Comparison of ENCODE assay signal across 19 cellular contexts in genomic region chr2:145325485-145325884, GRCh38.
DNase-seq lines count a peak whose midpoint lies in the region; ATAC-seq and TF ChIP-seq lines count a peak whose summit lies in the region.
"Had no signal": no experiment of that assay in that cellular context is flagged by ENCODE, and none has a peak within 500 bp of the region (broad histone marks: within the 10 kb centered on the region; RNA-seq: fewer than 3 reads in every experiment).

No MANE protein-coding gene starts in this region.

- H3K4me1 Mint-ChIP-seq in natural killer cell treated with Interleukin-12 subunit alpha and Interleukin-12 subunit beta and Interleukin-15 and Interleukin-18, amount 100 ng/mL, for 72 hours (ENCODE audit: low read depth in 2 of 2): peaks cover 18% of the 10 kb centered on the region in 2 donors
- H3K4me1 Mint-ChIP-seq in natural killer cell (peaks cover 14 to 19% of the 10 kb centered on the region in 2 donors), T-cell (peaks cover 15 to 26% (median 18%) of the 10 kb centered on the region in 3 donors)
- peaks cover 18% of the 10 kb centered on the region for H3K4me1 Mint-ChIP-seq in CD8-positive, alpha-beta T cell (ENCODE audit: low read depth)
- H3K4me1 Mint-ChIP-seq: CD14-positive monocyte, GM23338, IgD-negative memory B cell had no signal

- H3K27me3 ChIP-seq in RWPE2 (ENCODE audit: insufficient read depth, poor library complexity, severe bottlenecking) (no peaks in the 10 kb centered on the region), mesendoderm (ENCODE audit: insufficient read depth, low read length, poor library complexity) (no peaks in the 10 kb centered on the region)
- H3K27me3 ChIP-seq in CD8-positive, alpha-beta T cell (ENCODE audit: insufficient read depth, low read length): no peaks in the 10 kb centered on the region
- H3K27me3 ChIP-seq: BLaER1 had no signal

- H3K27ac Mint-ChIP-seq in natural killer cell treated with Interleukin-12 subunit alpha and Interleukin-12 subunit beta and Interleukin-15 and Interleukin-18, amount 100 ng/mL, for 72 hours: no peak overlapping the region
- H3K27ac Mint-ChIP-seq in natural killer cell: no peak overlapping the region
- H3K27ac Mint-ChIP-seq in CD8-positive, alpha-beta T cell: no peak overlapping the region
- H3K27ac Mint-ChIP-seq in T-cell: no peak overlapping the region
- H3K27ac Mint-ChIP-seq: CD14-positive monocyte; CD4-positive, alpha-beta memory T cell; GM23338; IgD-negative memory B cell had no signal

- H2AK5ac ChIP-seq in mesendoderm (ENCODE audit: low read length): no peak overlapping the region

- H3K4ac ChIP-seq in mesendoderm (ENCODE audit: low read depth, low read length): no peak overlapping the region

- no peaks in the 10 kb centered on the region for H3K9me3 Mint-ChIP-seq in natural killer cell treated with Interleukin-12 subunit alpha and Interleukin-12 subunit beta and Interleukin-15 and Interleukin-18, amount 100 ng/mL, for 72 hours
- no peaks in the 10 kb centered on the region for H3K9me3 Mint-ChIP-seq in natural killer cell
- H3K9me3 Mint-ChIP-seq in CD8-positive, alpha-beta T cell: no peaks in the 10 kb centered on the region
- no peaks in the 10 kb centered on the region for H3K9me3 Mint-ChIP-seq in T-cell
- H3K9me3 Mint-ChIP-seq: GM23338, IgD-negative memory B cell had no signal

- TF ChIP-seq CTCF in natural killer cell (IDR thresholded peaks at IDR 0.05): no peak
- TF ChIP-seq CTCF in RWPE2 (IDR thresholded peaks at IDR 0.05; ENCODE audit: poor library complexity, severe bottlenecking): no peak
- TF ChIP-seq CTCF in CD8-positive, alpha-beta T cell (IDR thresholded peaks at IDR 0.05): no peak

- H3K79me1 ChIP-seq in mesendoderm (ENCODE audit: low read length): no peaks in the 10 kb centered on the region

- H3K9me3 ChIP-seq in RWPE2 (ENCODE audit: severe bottlenecking): no peaks in the 10 kb centered on the region
- no peaks in the 10 kb centered on the region for H3K9me3 ChIP-seq in CD8-positive, alpha-beta T cell (ENCODE audit: low read length)
- H3K9me3 ChIP-seq: BLaER1 had no signal

- H3K4me3 Mint-ChIP-seq in natural killer cell treated with Interleukin-12 subunit alpha and Interleukin-12 subunit beta and Interleukin-15 and Interleukin-18, amount 100 ng/mL, for 72 hours: no peak overlapping the region
- H3K4me3 Mint-ChIP-seq in natural killer cell (no peak overlapping the region), T-cell (no peak overlapping the region)
- H3K4me3 Mint-ChIP-seq in CD8-positive, alpha-beta T cell: no peak overlapping the region
- H3K4me3 Mint-ChIP-seq: CD14-positive monocyte; CD4-positive, alpha-beta memory T cell; GM23338; IgD-negative memory B cell had no signal

- no peaks in the 10 kb centered on the region for H3K36me3 Mint-ChIP-seq in natural killer cell treated with Interleukin-12 subunit alpha and Interleukin-12 subunit beta and Interleukin-15 and Interleukin-18, amount 100 ng/mL, for 72 hours
- H3K36me3 Mint-ChIP-seq in natural killer cell (no peaks in the 10 kb centered on the region), T-cell (no peaks in the 10 kb centered on the region)
- H3K36me3 Mint-ChIP-seq in CD8-positive, alpha-beta T cell: no peaks in the 10 kb centered on the region
- H3K36me3 Mint-ChIP-seq: CD14-positive monocyte; CD4-positive, alpha-beta memory T cell; IgD-negative memory B cell had no signal

- POLR2A ChIA-PET in CD8-positive, alpha-beta T cell (lab: Charles Lee): no interaction called here
- POLR2A ChIA-PET in T-cell (lab: Charles Lee): no interaction called here

- no peak overlapping the region for H3K18ac ChIP-seq in mesendoderm (ENCODE audit: low read length)

- H3K4me1 ChIP-seq in RWPE2 (ENCODE audit: insufficient read depth, poor library complexity, severe bottlenecking) (peaks cover 17% of the 10 kb centered on the region), mesendoderm (ENCODE audit: control insufficient read depth, low read depth, low read length) (no peaks in the 10 kb centered on the region)
- H3K4me1 ChIP-seq in CD8-positive, alpha-beta T cell (ENCODE audit: insufficient read depth, low read length): peaks cover 21% of the 10 kb centered on the region
- H3K4me1 ChIP-seq: BLaER1 had no signal

- peak overlapping the region; percentile 39 for H4K8ac ChIP-seq in mesendoderm (ENCODE audit: low read depth, low read length)

- H3K27me3 Mint-ChIP-seq in natural killer cell treated with Interleukin-12 subunit alpha and Interleukin-12 subunit beta and Interleukin-15 and Interleukin-18, amount 100 ng/mL, for 72 hours: peaks cover 13 to 41% of the 10 kb centered on the region in 2 donors
- H3K27me3 Mint-ChIP-seq in natural killer cell (ENCODE audit: low read depth in 2 of 2) (peaks cover 19 to 26% of the 10 kb centered on the region in 2 donors), T-cell (peaks cover 3 to 8% of the 10 kb centered on the region in 2 donors)
- H3K27me3 Mint-ChIP-seq in CD8-positive, alpha-beta T cell (ENCODE audit: low read depth): no peaks in the 10 kb centered on the region
- H3K27me3 Mint-ChIP-seq: IgD-negative memory B cell had no signal

- H2BK120ac ChIP-seq in mesendoderm (ENCODE audit: low read depth, low read length): no peak overlapping the region

- no peak overlapping the region for H4K5ac ChIP-seq in mesendoderm (ENCODE audit: low read length)

- H3K27ac ChIP-seq in RWPE2 (ENCODE audit: poor library complexity, severe bottlenecking) (peak overlapping the region; percentile 35), epithelial cell of prostate (peak overlapping the region; percentile 59), mesendoderm (ENCODE audit: low read depth, low read length) (no peak overlapping the region)
- H3K27ac ChIP-seq in CD8-positive, alpha-beta T cell (ENCODE audit: low read depth, low read length): no peak overlapping the region
- H3K27ac ChIP-seq: BLaER1 had no signal

- H3K79me2 ChIP-seq in mesendoderm (ENCODE audit: control insufficient read depth, insufficient read depth, low read length): no peaks in the 10 kb centered on the region

- no peak overlapping the region for H3K56ac ChIP-seq in mesendoderm (ENCODE audit: low read length)

- H3K23ac ChIP-seq in mesendoderm (ENCODE audit: low read length): no peak overlapping the region

- CTCF ChIA-PET in CD8-positive, alpha-beta T cell (lab: Charles Lee): no interaction called here
- CTCF ChIA-PET in T-cell (lab: Charles Lee): no interaction called here

- H3K4me2 ChIP-seq in mesendoderm (ENCODE audit: low read length): no peak overlapping the region
- H3K4me2 ChIP-seq: BLaER1, GM23338 had no signal

- WGBS in mesendoderm (ENCODE audit: extremely low coverage, insufficient coverage, low lambda C conversion rate): no CpG with 5 or more reads among the region's 4 CpGs

- intact Hi-C loops in natural killer cell (cut with micrococcal nuclease): no loop called here
- intact Hi-C loops in CD8-positive, alpha-beta T cell (cut with DNase I, micrococcal nuclease): no loop called here

- no peak for DNase-seq in natural killer cell treated with Interleukin-12 subunit alpha and Interleukin-12 subunit beta and Interleukin-15 and Interleukin-18, amount 100 ng/mL, for 72 hours (ENCODE audit: low spot score)
- DNase-seq in natural killer cell: no peak
- no peak for DNase-seq in RWPE2 (ENCODE audit: low spot score)
- DNase-seq in epithelial cell of prostate (ENCODE audit: low read depth, low spot score): peak; percentile 69
- DNase-seq in mesendoderm: no peak
- DNase-seq in CD8-positive, alpha-beta T cell: no peak
- no peak for DNase-seq in T-cell
- DNase-seq in HT-29 (ENCODE audit: low spot score): no peak
- DNase-seq: 8988T; CD4-positive, alpha-beta memory T cell; COR-L47; GDM1; KBM-7 had no signal

- H2BK5ac ChIP-seq in mesendoderm (ENCODE audit: low read length): no peak overlapping the region

- peak; percentile 31 to 60 for ATAC-seq in natural killer cell treated with Interleukin-12 subunit alpha and Interleukin-12 subunit beta and Interleukin-15 and Interleukin-18, amount 100 ng/mL, for 72 hours
- no peak for ATAC-seq in natural killer cell
- peak; percentile 96 for ATAC-seq in RWPE2 (ENCODE audit: low read depth)
- no peak for ATAC-seq in CD8-positive, alpha-beta T cell
- no peak for ATAC-seq in T-cell (replicated peaks in 1 of 4)
- ATAC-seq: GM23338, HCT116, HepG2 had no signal

- H3K9ac ChIP-seq in mesendoderm (ENCODE audit: low read length): no peak overlapping the region
- H3K9ac ChIP-seq: BLaER1 had no signal

- H3K4me3 ChIP-seq in RWPE2 (ENCODE audit: severe bottlenecking) (no peak overlapping the region), mesendoderm (ENCODE audit: low read length) (no peak overlapping the region)
- H3K4me3 ChIP-seq in CD8-positive, alpha-beta T cell (ENCODE audit: low read depth, low read length): no peak overlapping the region
- H3K4me3 ChIP-seq: BLaER1, GM23338 had no signal

- H3K36me3 ChIP-seq in RWPE2 (ENCODE audit: low read depth) (no peaks in the 10 kb centered on the region), mesendoderm (ENCODE audit: control insufficient read depth, insufficient read depth, low read length) (no peaks in the 10 kb centered on the region)
- no peaks in the 10 kb centered on the region for H3K36me3 ChIP-seq in CD8-positive, alpha-beta T cell (ENCODE audit: insufficient read depth, low read length)
- H3K36me3 ChIP-seq: BLaER1 had no signal

- no peak overlapping the region for H2BK15ac ChIP-seq in mesendoderm (replicated peaks; ENCODE audit: low read depth)

Comparison
In these comparisons a context has a peak if more than half of its experiments do, and no peak if none do; other contexts are left out.
1. ATAC-seq: peak in natural killer cell treated with Interleukin-12 subunit alpha and Interleukin-12 subunit beta and Interleukin-15 and Interleukin-18, amount 100 ng/mL, for 72 hours (2 of 2) and RWPE2 (single experiment); none in natural killer cell (0 of 3), CD8-positive, alpha-beta T cell (single experiment) and T-cell (0 of 4).
2. H3K27ac ChIP-seq: peak in RWPE2 (single experiment) and epithelial cell of prostate (single experiment); none in mesendoderm (single experiment) and CD8-positive, alpha-beta T cell (single experiment).